In genomic region chr16:15489016-15489415, GRCh38 we compare ENCODE assay signal across 11 cellular contexts. TPM values are rescaled to one million over a fixed set of nuclear protein-coding genes. Genes with fewer than 3 reads are reported as not detected.
A peak's percentile ranks its signal among the peaks of the same experiment; 100 is the strongest.
DNase-seq lines count a peak whose midpoint lies in the region.
"Had no signal": no experiment of that assay in that cellular context is flagged by ENCODE, and none has a peak within 500 bp of the region (broad histone marks: within the 10 kb centered on the region; RNA-seq: fewer than 3 reads in every experiment).

No MANE protein-coding gene starts in this region.

- H3K27me3 ChIP-seq in adipocyte (replicated peaks; ENCODE audit: control insufficient read depth, insufficient read depth, low read length) (no peaks in the 10 kb centered on the region), muscle layer of duodenum (ENCODE audit: low read depth, low read length) (no peaks in the 10 kb centered on the region)
- H3K27me3 ChIP-seq: tibial nerve had no signal

- no peak overlapping the region for H3K9ac ChIP-seq in adipocyte (ENCODE audit: low read length)

- no peaks in the 10 kb centered on the region for H3K36me3 Mint-ChIP-seq in activated T-cell treated with anti-CD3 and anti-CD28 coated beads, Interleukin-2, amount 50 U/mL, for 24 hours (ENCODE audit: low read depth)

- no peaks in the 10 kb centered on the region for H3K9me3 Mint-ChIP-seq in activated T-cell treated with anti-CD3 and anti-CD28 coated beads, Interleukin-2, amount 50 U/mL, for 24 hours

- no peaks in the 10 kb centered on the region for H3K27me3 Mint-ChIP-seq in activated T-cell treated with anti-CD3 and anti-CD28 coated beads, Interleukin-2, amount 50 U/mL, for 24 hours
- H3K27me3 Mint-ChIP-seq: activated naive CD8-positive, alpha-beta T cell treated with anti-CD3 and anti-CD28 coated beads, Interleukin-2, amount 10 ng/mL, durations not matched to agents 7 days and 5 days had no signal

- peaks cover 25% of the 10 kb centered on the region for H3K4me1 ChIP-seq in adipocyte (ENCODE audit: control insufficient read depth, insufficient read depth, low read length)
- H3K4me1 ChIP-seq in muscle layer of duodenum (ENCODE audit: control insufficient read depth in 1 of 2, insufficient read depth in 2 of 2, low read length in 2 of 2) = peaks cover 10 to 16% of the 10 kb centered on the region in 2 donors

- no peak for DNase-seq in activated T-cell treated with anti-CD3 and anti-CD28 coated beads, Interleukin-2, amount 50 U/mL, for 24 hours
- no peak for DNase-seq in activated T-cell treated with anti-CD3 and anti-CD28 coated beads, Interleukin-2, amount 50 U/mL, for 1 hour
- DNase-seq in adipocyte (ENCODE audit: low read depth) (no peak), superior temporal gyrus (ENCODE audit: extremely low spot score) (no peak), iPS-NIHi11 (ENCODE audit: low spot score) (no peak), AG08396 (ENCODE audit: low spot score) (no peak)
- DNase-seq: activated CD4-positive, CD25-positive, alpha-beta regulatory T cell treated with anti-CD3 and anti-CD28 coated beads, Interleukin-2, amount 50 U/mL, for 72 hours; activated naive CD8-positive, alpha-beta T cell treated with anti-CD3 and anti-CD28 coated beads, Interleukin-2, amount 10 ng/mL, durations not matched to agents 7 days and 5 days had no signal

- H3K4me1 Mint-ChIP-seq in activated T-cell treated with anti-CD3 and anti-CD28 coated beads, Interleukin-2, amount 50 U/mL, for 24 hours (ENCODE audit: low read depth) = peaks cover 58% of the 10 kb centered on the region

- peak overlapping the region; percentile 94 for H3K27ac Mint-ChIP-seq in activated T-cell treated with anti-CD3 and anti-CD28 coated beads, Interleukin-2, amount 50 U/mL, for 24 hours

- H3K27ac ChIP-seq in muscle layer of duodenum (ENCODE audit: low read length) = peak overlapping the region; percentile 87
- peak overlapping the region; percentile 9 for H3K27ac ChIP-seq in temporal lobe (ENCODE audit: low read depth, low read length)

- peak overlapping the region; percentile 60 for H3K4me3 Mint-ChIP-seq in activated T-cell treated with anti-CD3 and anti-CD28 coated beads, Interleukin-2, amount 50 U/mL, for 24 hours
- H3K4me3 Mint-ChIP-seq: activated naive CD8-positive, alpha-beta T cell treated with anti-CD3 and anti-CD28 coated beads, Interleukin-2, amount 10 ng/mL, durations not matched to agents 7 days and 5 days had no signal

- no peaks in the 10 kb centered on the region for H3K36me3 ChIP-seq in adipocyte (ENCODE audit: control insufficient read depth, insufficient read depth, low read length, severe bottlenecking)
- H3K36me3 ChIP-seq in muscle layer of duodenum (ENCODE audit: control insufficient read depth in 1 of 2, insufficient read depth in 2 of 2, low read length in 2 of 2) = peaks cover 0 to 2% of the 10 kb centered on the region in 2 donors
- H3K36me3 ChIP-seq: tibial nerve had no signal

- H3K4me3 ChIP-seq in adipocyte (ENCODE audit: low read length) (peak overlapping the region; percentile 69), muscle layer of duodenum (ENCODE audit: low read depth in 1 of 2, low read length in 2 of 2) (peak overlapping the region; percentile 30)
- H3K4me3 ChIP-seq: tibial nerve had no signal

- no peaks in the 10 kb centered on the region for H3K9me3 ChIP-seq in adipocyte (ENCODE audit: control insufficient read depth, low read length)
- H3K9me3 ChIP-seq in muscle layer of duodenum (ENCODE audit: control insufficient read depth in 1 of 2, low read length in 2 of 2) = no peaks in the 10 kb centered on the region
- H3K9me3 ChIP-seq: tibial nerve had no signal

RNA-seq across cellular contexts. Expression of gene BMERB1, which starts 54.6 kb away (rescaled TPM):
- total RNA-seq in temporal lobe = 83.6 TPM
